17 cellular contexts compared by ENCODE assay signal in genomic region chr1:184534690-184535089, GRCh38.
DNase-seq lines count a peak whose midpoint lies in the region; ATAC-seq and TF ChIP-seq lines count a peak whose summit lies in the region.
"Had no signal": no experiment of that assay in that cellular context is flagged by ENCODE, and none has a peak within 500 bp of the region (broad histone marks: within the 10 kb centered on the region; RNA-seq: fewer than 3 reads in every experiment).

No MANE protein-coding gene starts in this region.

- no peak overlapping the region for H3K9ac ChIP-seq in parathyroid adenoma

- intact Hi-C loops in tibial artery (cut with DNase I; ENCODE audit: low total_unique reads): no loop called here
- intact Hi-C loops in activated CD4-positive, alpha-beta T cell treated with anti-CD3 and anti-CD28 coated beads for 36 hours (cut with DNase I, micrococcal nuclease): no loop called here

- H3K4me3 ChIP-seq in parathyroid adenoma (ENCODE audit: low read depth, low read length): no peak overlapping the region
- no peak overlapping the region for H3K4me3 ChIP-seq in tibial artery
- no peak overlapping the region for H3K4me3 ChIP-seq in H7 (ENCODE audit: insufficient read depth, low read depth, low read length)

- no peaks in the 10 kb centered on the region for H3K79me2 ChIP-seq in parathyroid adenoma

- POLR2A ChIA-PET in activated CD4-positive, alpha-beta T cell treated with anti-CD3 and anti-CD28 coated beads for 36 hours (lab: Charles Lee): no interaction called here

- CTCF ChIA-PET in activated CD4-positive, alpha-beta T cell treated with anti-CD3 and anti-CD28 coated beads for 36 hours (lab: Charles Lee): no interaction called here

- peaks cover 17 to 31% (median 28%) of the 10 kb centered on the region in 5 experiments for H3K9me3 Mint-ChIP-seq in brain
- peaks cover 0 to 8% (median 3%) of the 10 kb centered on the region in 6 donors for H3K9me3 Mint-ChIP-seq in immature natural killer cell
- peaks cover 2% of the 10 kb centered on the region for H3K9me3 Mint-ChIP-seq in activated CD4-positive, alpha-beta T cell treated with anti-CD3 and anti-CD28 coated beads for 36 hours (ENCODE audit: low read depth)
- H3K9me3 Mint-ChIP-seq: central memory CD8-positive, alpha-beta T cell had no signal

- H3K4me2 ChIP-seq in parathyroid adenoma (ENCODE audit: low read length): no peak overlapping the region

- TF ChIP-seq CTCF in brain (conservative IDR thresholded peaks at IDR 0.05): no peak
- TF ChIP-seq CTCF in parathyroid adenoma (IDR thresholded peaks at IDR 0.05): no peak
- TF ChIP-seq CTCF in tibial artery (IDR thresholded peaks at IDR 0.05): no peak

- no peak overlapping the region for H2AFZ ChIP-seq in parathyroid adenoma

- H3K9me3 ChIP-seq in parathyroid adenoma (ENCODE audit: control insufficient read depth, low read length) (no peaks in the 10 kb centered on the region), tibial artery (peaks cover 0 to 13% (median 0%) of the 10 kb centered on the region in 3 donors)

- H3K36me3 Mint-ChIP-seq in brain (peaks cover 62% of the 10 kb centered on the region), immature natural killer cell (peaks cover 29 to 31% (median 31%) of the 10 kb centered on the region in 3 donors)
- no peaks in the 10 kb centered on the region for H3K36me3 Mint-ChIP-seq in activated CD4-positive, alpha-beta T cell treated with anti-CD3 and anti-CD28 coated beads for 36 hours (ENCODE audit: low read depth)
- H3K36me3 Mint-ChIP-seq: activated CD4-positive, alpha-beta memory T cell treated with anti-CD3 and anti-CD28 coated beads for 36 hours had no signal

- H3K36me3 ChIP-seq in parathyroid adenoma (ENCODE audit: control insufficient read depth, insufficient read depth, low read length): no peaks in the 10 kb centered on the region
- no peaks in the 10 kb centered on the region for H3K36me3 ChIP-seq in tibial artery
- H3K36me3 ChIP-seq in H7 (replicated peaks; ENCODE audit: control insufficient read depth, insufficient read depth, low read length): no peaks in the 10 kb centered on the region

- H3K27ac ChIP-seq in parathyroid adenoma: peak overlapping the region; percentile 39
- peak overlapping the region; percentile 47 to 63 for H3K27ac ChIP-seq in tibial artery
- H3K27ac ChIP-seq: HL-60 had no signal

- H3K4me1 ChIP-seq in parathyroid adenoma (no peaks in the 10 kb centered on the region), tibial artery (peaks cover 0 to 6% (median 0%) of the 10 kb centered on the region in 4 donors)

- no peak for ATAC-seq in activated CD4-positive, alpha-beta T cell treated with anti-CD3 and anti-CD28 coated beads for 36 hours
- ATAC-seq: activated T-cell treated with anti-CD3 and anti-CD28 coated beads, Interleukin-2, amount 50 U/mL, for 4 hours had no signal

- no peaks in the 10 kb centered on the region for H3K27me3 ChIP-seq in parathyroid adenoma (ENCODE audit: control insufficient read depth, insufficient read depth, low read length)
- H3K27me3 ChIP-seq in tibial artery: no peaks in the 10 kb centered on the region
- no peaks in the 10 kb centered on the region for H3K27me3 ChIP-seq in H7 (ENCODE audit: control insufficient read depth, insufficient read depth, low read length)

- H3K27ac Mint-ChIP-seq in brain (peak overlapping the region in 3 of 5 experiments; percentile 1 to 70 (median 36)), immature natural killer cell (peak overlapping the region in 4 of 6 donors; percentile 3 to 33 (median 22))
- no peak overlapping the region for H3K27ac Mint-ChIP-seq in activated CD4-positive, alpha-beta T cell treated with anti-CD3 and anti-CD28 coated beads for 36 hours
- H3K27ac Mint-ChIP-seq: activated CD4-positive, alpha-beta memory T cell treated with anti-CD3 and anti-CD28 coated beads for 36 hours; stimulated activated naive CD8-positive, alpha-beta T cell treated with anti-CD3 and anti-CD28 coated beads, Interleukin-15, Interleukin-2, amounts not matched to agents 100 ng/mL and 50 ng/mL, for 24 hours had no signal

- DNase-seq in immature natural killer cell (no peak), tibial artery (no peak), mucosa of gallbladder (ENCODE audit: low spot score) (no peak), OCI-M1 (lab: John Stamatoyannopoulos, UW) (no peak), H7 (no peak)
- no peak for DNase-seq in activated CD4-positive, alpha-beta T cell treated with anti-CD3 and anti-CD28 coated beads for 36 hours
- DNase-seq: activated CD4-positive, alpha-beta memory T cell treated with anti-CD3 and anti-CD28 coated beads for 36 hours; activated T-cell treated with anti-CD3 and anti-CD28 coated beads, Interleukin-2, amount 50 U/mL, for 4 hours; mesendoderm; NCI-H2107; NCI-H69; SW 1271 had no signal

- peak overlapping the region in 1 of 5 experiments; percentile 16 for H3K4me3 Mint-ChIP-seq in brain
- H3K4me3 Mint-ChIP-seq in immature natural killer cell: no peak overlapping the region
- H3K4me3 Mint-ChIP-seq in activated CD4-positive, alpha-beta T cell treated with anti-CD3 and anti-CD28 coated beads for 36 hours: no peak overlapping the region
- H3K4me3 Mint-ChIP-seq: activated CD4-positive, alpha-beta memory T cell treated with anti-CD3 and anti-CD28 coated beads for 36 hours; activated T-cell treated with anti-CD3 and anti-CD28 coated beads, Interleukin-2, amount 50 U/mL, for 4 hours; central memory CD8-positive, alpha-beta T cell; stimulated activated naive CD8-positive, alpha-beta T cell treated with anti-CD3 and anti-CD28 coated beads, Interleukin-15, Interleukin-2, amounts not matched to agents 100 ng/mL and 50 ng/mL, for 24 hours had no signal

- H3K4me1 Mint-ChIP-seq in brain (peaks cover 32% of the 10 kb centered on the region), immature natural killer cell (peaks cover 63 to 81% of the 10 kb centered on the region in 2 donors)
- H3K4me1 Mint-ChIP-seq in activated CD4-positive, alpha-beta T cell treated with anti-CD3 and anti-CD28 coated beads for 36 hours: no peaks in the 10 kb centered on the region

- H3K27me3 Mint-ChIP-seq in brain (no peaks in the 10 kb centered on the region), immature natural killer cell (ENCODE audit: low read depth in 3 of 3) (peaks cover 0 to 2% (median 0%) of the 10 kb centered on the region in 3 donors)
- H3K27me3 Mint-ChIP-seq in activated CD4-positive, alpha-beta T cell treated with anti-CD3 and anti-CD28 coated beads for 36 hours: peaks cover 15% of the 10 kb centered on the region
- H3K27me3 Mint-ChIP-seq: central memory CD8-positive, alpha-beta T cell had no signal
